8 cellular contexts compared by ENCODE assay signal in genomic region chr12:63844391-63845341, GRCh38.
DNase-seq lines count a peak whose midpoint lies in the region; ATAC-seq and TF ChIP-seq lines count a peak whose summit lies in the region.

TSS of gene SRGAP1 (plus strand) at chr12:63844700. CDS start at chr12:63844817, 117 bp downstream.

- H3K9ac ChIP-seq in SU-DHL-6 (ENCODE audit: low read length) = peak within 1 kb of the TSS; percentile 46

- H3K79me2 ChIP-seq in SU-DHL-6 (ENCODE audit: insufficient read depth, low read length) = no peaks in the 10 kb centered on the region

- H3K4me1 Mint-ChIP-seq in memory B cell = peaks cover 7% of the 10 kb centered on the region

- H3K36me3 Mint-ChIP-seq in memory B cell = no peaks in the 10 kb centered on the region

- no peaks in the 10 kb centered on the region for H4K20me1 ChIP-seq in SU-DHL-6 (ENCODE audit: low read depth, low read length)

- peak within 1 kb of the TSS; percentile 84 for H2AFZ ChIP-seq in SU-DHL-6 (ENCODE audit: low read depth, low read length, severe bottlenecking)

- no peaks in the 10 kb centered on the region for H3K9me3 Mint-ChIP-seq in memory B cell

- no peaks in the 10 kb centered on the region for H3K36me3 ChIP-seq in SU-DHL-6 (ENCODE audit: low read length)

- peaks cover 4% of the 10 kb centered on the region for H3K27me3 Mint-ChIP-seq in memory B cell

- no peaks in the 10 kb centered on the region for H3K9me3 ChIP-seq in SU-DHL-6 (ENCODE audit: insufficient read depth, low read length)

- H3K27ac ChIP-seq in SU-DHL-6 (ENCODE audit: low read depth, low read length) = no peak within 1 kb of the TSS

- no peak for TF ChIP-seq CTCF in SU-DHL-6 (IDR thresholded peaks at IDR 0.05; ENCODE audit: insufficient read depth, low read length, poor library complexity, severe bottlenecking)

- DNase-seq in DMS114 treated with DMSO at 0.1 percent for 48 hours (lab: John Stamatoyannopoulos, UW; ENCODE audit: unreplicated experiment) (peak; percentile 39), Kasumi-1 (lab: John Stamatoyannopoulos, UW) (peak; percentile 25 to 40), epidermal melanocyte (ENCODE audit: insufficient read length, low spot score) (peak; percentile 38), memory B cell (ENCODE audit: low spot score in 2 of 2) (peak in 1 of 2 donors; percentile 18), superior temporal gyrus (ENCODE audit: extremely low spot score) (peak; percentile 67)

- H3K4me3 ChIP-seq in SU-DHL-6 (ENCODE audit: insufficient read depth, low read length, poor library complexity, severe bottlenecking) = peak within 1 kb of the TSS; percentile 51

- H3K27ac Mint-ChIP-seq in memory B cell = no peak within 1 kb of the TSS

- peak within 1 kb of the TSS; percentile 70 for H3K4me2 ChIP-seq in SU-DHL-6 (ENCODE audit: low read depth, low read length, poor library complexity, severe bottlenecking)

- ATAC-seq in GM21447 (IDR thresholded peaks at IDR 0.05; ENCODE audit: unreplicated experiment) = peak; percentile 27
- no peak for ATAC-seq in memory B cell (ENCODE audit: low read depth)
- no peak for ATAC-seq in HG02588 (IDR thresholded peaks at IDR 0.05; ENCODE audit: unreplicated experiment)

- H3K27me3 ChIP-seq in SU-DHL-6 (ENCODE audit: low read length) = no peaks in the 10 kb centered on the region

- H3F3A ChIP-seq in SU-DHL-6 (ENCODE audit: insufficient read depth) = no peaks in the 10 kb centered on the region

- no peaks in the 10 kb centered on the region for H3K9me2 ChIP-seq in SU-DHL-6 (replicated peaks; ENCODE audit: insufficient read depth, low read length)

- peak within 1 kb of the TSS; percentile 95 for H3K4me3 Mint-ChIP-seq in memory B cell
